8 cellular contexts compared by ENCODE assay signal in the genomic region with DNA sequence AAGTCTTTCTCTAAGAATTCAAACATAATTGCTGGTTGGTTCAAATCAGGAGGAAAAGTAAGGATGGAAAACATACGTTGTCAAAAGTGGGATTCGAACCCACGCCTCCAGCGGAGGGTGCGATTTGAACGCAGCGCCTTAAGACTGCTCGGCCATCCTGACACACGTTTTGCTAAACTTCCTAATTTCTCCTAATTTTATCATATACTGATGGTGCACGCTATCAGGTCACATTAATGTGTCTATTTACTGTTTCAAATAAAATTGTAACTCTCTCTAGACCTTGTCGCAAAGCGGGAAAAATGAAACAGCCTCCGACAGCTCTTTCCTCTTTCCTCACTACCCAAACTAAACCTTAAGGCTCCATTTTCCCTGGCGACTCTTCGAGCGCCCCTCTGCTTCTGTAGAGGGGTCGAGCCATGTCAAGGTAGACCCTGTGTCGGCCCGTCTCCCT. TPM values are rescaled to one million over a fixed set of nuclear protein-coding genes. Genes with fewer than 3 reads are reported as not detected.
A peak's percentile ranks its signal among the peaks of the same experiment; 100 is the strongest.
DNase-seq lines count a peak whose midpoint lies in the region; ATAC-seq and TF ChIP-seq lines count a peak whose summit lies in the region.
"Not testable (repeated sequence)": the region's sequence is repeated elsewhere in the genome, so short reads cannot be mapped to it uniquely, and the experiment has no call there.

No MANE protein-coding gene starts in this region.

- H3K4me3 ChIP-seq in iPS-18c (ENCODE audit: insufficient read depth, low read depth, low read length) (peak overlapping the region; percentile 70), neuronal stem cell (ENCODE audit: low read length in 2 of 2) (peak overlapping the region; percentile 50 to 51), tibial nerve (peak overlapping the region; percentile 31 to 50 (median 39))

- H4K8ac ChIP-seq in neuronal stem cell (ENCODE audit: low read depth, low read length): not testable (repeated sequence)

- not testable (repeated sequence) for H2BK12ac ChIP-seq in neuronal stem cell (ENCODE audit: low read length)

- not testable (repeated sequence) for TF ChIP-seq POLR2A in tibial nerve (IDR thresholded peaks at IDR 0.05)

- H3K27ac ChIP-seq in neuronal stem cell (replicated peaks; ENCODE audit: low read length) (peak overlapping the region; percentile 84), tibial nerve (peak overlapping the region; percentile 67 to 89 (median 84))

- H2BK120ac ChIP-seq in neuronal stem cell (ENCODE audit: low read depth, low read length): not testable (repeated sequence)

- not testable (repeated sequence) for H4K91ac ChIP-seq in neuronal stem cell (ENCODE audit: low read depth, low read length, poor library complexity)

- peak overlapping the region; percentile 57 for H3K4me2 ChIP-seq in neuronal stem cell (ENCODE audit: insufficient read depth, low read length, poor library complexity, severe bottlenecking)

- not testable (repeated sequence) for H3K18ac ChIP-seq in neuronal stem cell (ENCODE audit: low read length)

- DNase-seq in EH (ENCODE audit: low read depth) (peak; percentile 71), NCI-H82 (lab: John Stamatoyannopoulos, UW) (peak; percentile 76), dedifferentiated amniotic fluid mesenchymal stem cell (ENCODE audit: extremely low spot score) (peak; percentile 22), neuronal stem cell (ENCODE audit: low spot score) (peak; percentile 62), tibial nerve (ENCODE audit: low spot score in 2 of 2) (peak in 1 of 2 donors; percentile 27)
- not testable (repeated sequence) for DNase-seq in activated CD4-positive, alpha-beta T cell treated with anti-CD3 and anti-CD28 coated beads, Interleukin-2, amount 10 ng/mL, durations not matched to agents 7 days and 5 days

- not testable (repeated sequence) for H3K9me3 ChIP-seq in iPS-18c (ENCODE audit: control insufficient read depth, insufficient read depth, low read length); neuronal stem cell (replicated peaks in 1 of 2; ENCODE audit: control insufficient read depth in 2 of 2, insufficient read depth in 1 of 2, low read depth in 1 of 2, low read length in 2 of 2); tibial nerve

- not testable (repeated sequence) for TF ChIP-seq CTCF in tibial nerve (IDR thresholded peaks at IDR 0.05)

- not testable (repeated sequence) for H3K4me1 ChIP-seq in neuronal stem cell (ENCODE audit: control insufficient read depth in 2 of 2, insufficient read depth in 1 of 2, low read depth in 1 of 2, low read length in 2 of 2); tibial nerve

- peaks cover 22% of the 10 kb centered on the region for H3K4me1 Mint-ChIP-seq in activated CD4-positive, alpha-beta T cell treated with anti-CD3 and anti-CD28 coated beads, Interleukin-2, amount 10 ng/mL, durations not matched to agents 7 days and 5 days

- not testable (repeated sequence) for H2BK15ac ChIP-seq in neuronal stem cell (ENCODE audit: low read length)

- H3K36me3 Mint-ChIP-seq in activated CD4-positive, alpha-beta T cell treated with anti-CD3 and anti-CD28 coated beads, Interleukin-2, amount 10 ng/mL, durations not matched to agents 7 days and 5 days (ENCODE audit: low read depth): not testable (repeated sequence)

- not testable (repeated sequence) for H3K23ac ChIP-seq in neuronal stem cell (ENCODE audit: low read depth, low read length, poor library complexity)

- not testable (repeated sequence) for H3K4ac ChIP-seq in neuronal stem cell (ENCODE audit: low read length)

- H3K9me3 Mint-ChIP-seq in activated CD4-positive, alpha-beta T cell treated with anti-CD3 and anti-CD28 coated beads, Interleukin-2, amount 10 ng/mL, durations not matched to agents 7 days and 5 days: not testable (repeated sequence)

- H3K27ac Mint-ChIP-seq in activated CD4-positive, alpha-beta T cell treated with anti-CD3 and anti-CD28 coated beads, Interleukin-2, amount 10 ng/mL, durations not matched to agents 7 days and 5 days: peak overlapping the region; percentile 91

- peak; percentile 5 for ATAC-seq in HG03139 (IDR thresholded peaks at IDR 0.05; ENCODE audit: unreplicated experiment)

- POLR2A ChIA-PET in activated CD4-positive, alpha-beta T cell treated with anti-CD3 and anti-CD28 coated beads, Interleukin-2, amount 10 ng/mL, durations not matched to agents 7 days and 5 days (lab: Charles Lee): not testable (repeated sequence)

- H2BK5ac ChIP-seq in neuronal stem cell (ENCODE audit: low read length): not testable (repeated sequence)

- H3K9ac ChIP-seq in neuronal stem cell (ENCODE audit: low read depth, low read length, poor library complexity): not testable (repeated sequence)

- WGBS in neuronal stem cell (ENCODE audit: extremely low coverage in 2 of 2, insufficient read length in 2 of 2, insufficient replicate concordance in 1 of 2), 2 donors: no CpG with 5 or more reads among the region's 19 CpGs
- WGBS in tibial nerve, 2 donors: 0 to 1% methylated on average over 16 to 19 of the region's 19 CpGs

- H3K36me3 ChIP-seq in neuronal stem cell (replicated peaks in 1 of 2; ENCODE audit: control insufficient read depth in 2 of 2, insufficient read depth in 2 of 2, low read length in 2 of 2); tibial nerve: not testable (repeated sequence)

- H3K14ac ChIP-seq in neuronal stem cell (ENCODE audit: low read length): not testable (repeated sequence)

- CTCF ChIA-PET in activated CD4-positive, alpha-beta T cell treated with anti-CD3 and anti-CD28 coated beads, Interleukin-2, amount 10 ng/mL, durations not matched to agents 7 days and 5 days (lab: Charles Lee): not testable (repeated sequence)

- H3K4me3 Mint-ChIP-seq in activated CD4-positive, alpha-beta T cell treated with anti-CD3 and anti-CD28 coated beads, Interleukin-2, amount 10 ng/mL, durations not matched to agents 7 days and 5 days: peak overlapping the region; percentile 87

- TF ChIP-seq EP300 in tibial nerve (IDR thresholded peaks at IDR 0.05): not testable (repeated sequence)

- not testable (repeated sequence) for H3K79me1 ChIP-seq in neuronal stem cell (ENCODE audit: low read depth, low read length)

- not testable (repeated sequence) for H2AK5ac ChIP-seq in neuronal stem cell (ENCODE audit: low read depth, low read length)

- H3K27me3 ChIP-seq in neuronal stem cell (ENCODE audit: control insufficient read depth in 3 of 3, insufficient read depth in 3 of 3, low read depth in 1 of 3, low read length in 3 of 3); tibial nerve: not testable (repeated sequence)

- peaks cover 22% of the 10 kb centered on the region for H3K27me3 Mint-ChIP-seq in activated CD4-positive, alpha-beta T cell treated with anti-CD3 and anti-CD28 coated beads, Interleukin-2, amount 10 ng/mL, durations not matched to agents 7 days and 5 days

- peak overlapping the region; percentile 61 for H2AFZ ChIP-seq in neuronal stem cell (ENCODE audit: low read length)

RNA-seq across cellular contexts. Expression of gene FCGR3B, which starts 19.1 kb away (rescaled TPM):
- total RNA-seq in activated CD4-positive, alpha-beta T cell treated with anti-CD3 and anti-CD28 coated beads, Interleukin-2, amount 10 ng/mL, durations not matched to agents 7 days and 5 days: not detected
- not detected for polyA plus RNA-seq in neuronal stem cell (2013, experiment 1 of 2)
- polyA plus RNA-seq in neuronal stem cell (2013, experiment 2 of 2): not detected
- 1 to 10 TPM in 2 of 4 donors, under 1 TPM in 1, not detected in 1; 0.63 to 2.8 (median 1.8) TPM for total RNA-seq in tibial nerve

RNA-seq across cellular contexts. Expression of gene FCGR2B, which starts 51.0 kb away (rescaled TPM):
- total RNA-seq in activated CD4-positive, alpha-beta T cell treated with anti-CD3 and anti-CD28 coated beads, Interleukin-2, amount 10 ng/mL, durations not matched to agents 7 days and 5 days: not detected
- 0.01 TPM for polyA plus RNA-seq in neuronal stem cell (2013, experiment 1 of 2)
- 0.07 TPM for polyA plus RNA-seq in neuronal stem cell (2013, experiment 2 of 2)
- 10 to 100 TPM; 18.6 to 50.9 (median 32.3) TPM for total RNA-seq in tibial nerve

Comparison
In these comparisons a context has a peak if more than half of its experiments do, and no peak if none do; other contexts are left out.
1. RNA of gene FCGR2B, which starts 51.0 kb away (total RNA-seq): 18.6 to 50.9 TPM in tibial nerve; not detected in activated CD4-positive, alpha-beta T cell treated with anti-CD3 and anti-CD28 coated beads, Interleukin-2, amount 10 ng/mL, durations not matched to agents 7 days and 5 days; every median in the first group is over 10 times any median in the second.
2. Peak in every context shown above with its lines, with median percentiles within 50 percentile points of each other: H3K4me3 ChIP-seq.